ENCODE assay signal across 1 cellular context in genomic region chr7:123724725-123725381, GRCh38.
TF ChIP-seq lines count a peak whose summit lies in the region.

No MANE protein-coding gene starts in this region.

TF ChIP-seq in GM12878, 131 proteins besides CTCF, POLR2A, EP300 and RAD21:
- no peak for TF ChIP-seq SREBF2 (IDR thresholded peaks at IDR 0.05; ENCODE audit: low read length)
- no peak for TF ChIP-seq CHD4 (IDR thresholded peaks at IDR 0.05)
- TF ChIP-seq SREBF1 (IDR thresholded peaks at IDR 0.05; ENCODE audit: low read length) = no peak
- peak; percentile 49 for TF ChIP-seq RUNX3 (IDR thresholded peaks at IDR 0.05; ENCODE audit: low read length)
